In the genomic region with DNA sequence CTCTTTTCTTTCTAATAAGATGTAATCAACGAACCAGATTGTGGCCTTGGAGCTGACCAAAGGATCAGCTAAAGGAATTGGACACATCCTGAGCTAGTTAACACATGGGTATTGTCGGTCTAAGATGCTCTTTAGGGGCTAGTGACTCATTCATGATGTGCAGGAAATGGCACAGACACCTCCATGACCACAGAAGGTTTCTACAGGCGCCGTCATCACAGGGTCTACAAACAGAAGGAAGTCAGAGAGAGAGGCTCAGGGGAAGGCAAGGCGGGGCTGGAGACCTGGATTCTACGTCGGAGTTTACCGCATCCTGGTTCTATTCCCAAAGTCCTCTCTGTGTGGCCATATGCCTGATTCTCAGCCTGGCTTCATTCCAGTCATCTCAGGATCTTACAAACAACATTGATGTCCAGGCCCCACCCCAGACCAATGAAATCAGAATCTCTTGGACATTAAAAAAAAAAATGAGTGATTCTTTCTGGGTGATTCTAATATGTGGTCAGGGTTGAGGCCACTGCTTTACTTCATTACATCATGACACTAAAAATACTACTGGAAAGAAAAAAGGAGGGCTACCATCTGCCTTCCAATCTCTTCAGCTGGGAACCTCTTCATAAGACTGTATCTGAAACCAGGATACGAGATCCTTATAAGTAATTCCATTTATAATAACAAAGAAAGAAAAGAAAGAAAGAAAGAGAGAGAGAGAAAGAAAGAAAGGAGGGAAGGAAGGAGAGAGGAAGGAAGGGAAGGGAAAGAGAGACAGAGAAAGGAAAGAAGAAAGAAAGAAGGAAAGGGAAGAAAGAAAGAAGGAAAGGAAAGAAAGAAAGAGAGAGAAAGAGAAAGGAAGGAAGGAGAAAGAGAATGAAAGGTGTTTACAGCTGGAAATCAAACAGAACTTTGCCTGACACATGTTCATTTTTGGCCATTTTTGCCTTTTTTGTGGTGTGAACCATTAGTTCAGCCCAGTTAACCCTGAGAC, we compare ENCODE assay signal across 8 cellular contexts. TPM values are rescaled to one million over a fixed set of nuclear protein-coding genes. Genes with fewer than 3 reads are reported as not detected.
DNase-seq lines count a peak whose midpoint lies in the region; ATAC-seq and TF ChIP-seq lines count a peak whose summit lies in the region.

No MANE protein-coding gene starts in this region.

- peak; percentile 74 for DNase-seq in AG04450 (ENCODE audit: low read depth, low spot score)
- DNase-seq in HS-27A (ENCODE audit: low read depth): peak; percentile 93
- peak; percentile 30 for DNase-seq in activated CD8-positive, alpha-beta memory T cell treated with anti-CD3 and anti-CD28 coated beads, Interleukin-2, amount 50 U/mL, for 24 hours (ENCODE audit: extremely low read depth)
- peak; percentile 71 to 77 (median 72) for DNase-seq in immature natural killer cell
- peak; percentile 97 for DNase-seq in stromal cell of bone marrow (ENCODE audit: low read depth)
- DNase-seq in Right ventricle myocardium inferior (ENCODE audit: missing footprints): no peak
- no peak for DNase-seq in NAMALWA (ENCODE audit: low spot score)

- peaks cover 2 to 11% (median 6%) of the 10 kb centered on the region in 3 donors for H3K27me3 Mint-ChIP-seq in immature natural killer cell (ENCODE audit: low read depth in 3 of 3)

- intact Hi-C loops in Right ventricle myocardium inferior (cut with DNase I): loop anchor here (5.0 kb wide), 1 partner anchor 163 kb away; no protein-coding TSS in a partner anchor

- no peak overlapping the region for H3K4me3 ChIP-seq in AG04450 (ENCODE audit: low read depth, low read length)

- H3K27me3 ChIP-seq in AG04450 (ENCODE audit: control insufficient read depth, insufficient read depth, low read length): no peaks in the 10 kb centered on the region

- POLR2A ChIA-PET in AG04450 (lab: Yijun Ruan, JAX): no interaction called here

- H3K27ac Mint-ChIP-seq in immature natural killer cell: peak overlapping the region; percentile 35 to 93 (median 84)

- H3K9me3 ChIP-seq in AG04450 (ENCODE audit: control insufficient read depth, insufficient read depth, low read length): no peaks in the 10 kb centered on the region

- no peak overlapping the region for H3K27ac ChIP-seq in AG04450 (ENCODE audit: low read depth, low read length)

- peaks cover 17 to 39% of the 10 kb centered on the region in 2 donors for H3K4me1 Mint-ChIP-seq in immature natural killer cell

- TF ChIP-seq CTCF in AG04450 (IDR thresholded peaks at IDR 0.05; ENCODE audit: low read depth, low read length): no peak

- peak; percentile 72 for ATAC-seq in GM21360 (IDR thresholded peaks at IDR 0.05; ENCODE audit: unreplicated experiment)
- no peak for ATAC-seq in Right ventricle myocardium inferior

- no peaks in the 10 kb centered on the region for H3K36me3 Mint-ChIP-seq in immature natural killer cell

- H3K9me3 Mint-ChIP-seq in immature natural killer cell: no peaks in the 10 kb centered on the region

- H3K4me3 Mint-ChIP-seq in immature natural killer cell: peak overlapping the region; percentile 27 to 65 (median 43)

- CTCF ChIA-PET in AG04450 (lab: Charles Lee): interaction anchor here (0.6 to 1.6 kb wide), 3 partner anchors 8 to 26 kb away, joined by 3 to 7 read pairs (median 4); no protein-coding TSS in a partner anchor

RNA-seq across cellular contexts. Expression of gene KCNJ15, which starts 11.6 kb away (rescaled TPM):
- 0.07 and 0.22 TPM in 2 replicates for polyA plus RNA-seq in AG04450 (2011; rRNA removed)
- 0.09 and 1.6 TPM in 2 replicates for polyA minus RNA-seq in AG04450 (2011; rRNA and poly(A)+ RNA removed)
- not detected for polyA plus RNA-seq in immature natural killer cell
- total RNA-seq in Right ventricle myocardium inferior: 0.46 TPM

Comparison
In these comparisons a context has a peak if more than half of its experiments do, and no peak if none do; other contexts are left out.
1. DNase-seq: peak in AG04450 (single experiment), HS-27A (single experiment), activated CD8-positive, alpha-beta memory T cell treated with anti-CD3 and anti-CD28 coated beads, Interleukin-2, amount 50 U/mL, for 24 hours (single experiment), immature natural killer cell (3 of 3) and stromal cell of bone marrow (single experiment); none in Right ventricle myocardium inferior (single experiment) and NAMALWA (single experiment).